15 cellular contexts compared by ENCODE assay signal in genomic region chr22:27749597-27750225, GRCh38. TPM values are rescaled to one million over a fixed set of nuclear protein-coding genes. Genes with fewer than 3 reads are reported as not detected.
DNase-seq lines count a peak whose midpoint lies in the region; ATAC-seq and TF ChIP-seq lines count a peak whose summit lies in the region.
"Had no signal": no experiment of that assay in that cellular context is flagged by ENCODE, and none has a peak within 500 bp of the region (broad histone marks: within the 10 kb centered on the region; RNA-seq: fewer than 3 reads in every experiment).

No MANE protein-coding gene starts in this region.

- H3K4me1 Mint-ChIP-seq in immature natural killer cell, result peaks cover 13 to 22% of the 10 kb centered on the region in 2 donors
- no peaks in the 10 kb centered on the region for H3K4me1 Mint-ChIP-seq in CD4-positive, alpha-beta memory T cell
- H3K4me1 Mint-ChIP-seq: activated naive CD8-positive, alpha-beta T cell treated with anti-CD3 and anti-CD28 coated beads for 36 hours; naive B cell had no signal

- peak overlapping the region; percentile 36 for H3K27ac ChIP-seq in caudate nucleus (ENCODE audit: low read depth, low read length)
- H3K27ac ChIP-seq in CD4-positive, alpha-beta memory T cell (ENCODE audit: low read depth, low read length), result no peak overlapping the region

- POLR2A ChIA-PET in CD4-positive, alpha-beta memory T cell (lab: Charles Lee; ENCODE audit: partially characterized antibody), result no interaction called here

- no peak for TF ChIP-seq CTCF in GM13977 (IDR thresholded peaks at IDR 0.05; ENCODE audit: extremely low read depth, insufficient read depth, missing control alignments)

- H3K27me3 ChIP-seq in H7 (ENCODE audit: control insufficient read depth, insufficient read depth, low read length), result no peaks in the 10 kb centered on the region; the same call in 1 of the 2 replicates
- H3K27me3 ChIP-seq in CD4-positive, alpha-beta memory T cell (ENCODE audit: insufficient read depth, low read length), result no peaks in the 10 kb centered on the region
- H3K27me3 ChIP-seq: foreskin keratinocyte, upper lobe of left lung had no signal

- H3K9me3 ChIP-seq in CD4-positive, alpha-beta memory T cell (ENCODE audit: control insufficient read depth in 1 of 2, low read length in 2 of 2), result no peaks in the 10 kb centered on the region
- H3K9me3 ChIP-seq: upper lobe of left lung had no signal

- ATAC-seq in GM18502 (IDR thresholded peaks at IDR 0.05; ENCODE audit: poor library complexity, unreplicated experiment), result no peak
- ATAC-seq: foreskin keratinocyte had no signal

- DNase-seq in H7 (peak; percentile 71), caudate nucleus (lab: John Stamatoyannopoulos, UW) (peak in 13 of 61 donors; percentile 14 to 51 (median 27)), immature natural killer cell (no peak), smooth muscle cell of the brain vasculature (ENCODE audit: low read depth, low spot score) (peak; percentile 45), SW480 (ENCODE audit: low spot score) (no peak), GM13977 (ENCODE audit: low spot score) (no peak)
- DNase-seq in CD4-positive, alpha-beta memory T cell, result no peak
- DNase-seq: activated CD4-positive, alpha-beta T cell treated with anti-CD3 and anti-CD28 coated beads for 4 hours; activated naive CD8-positive, alpha-beta T cell treated with anti-CD3 and anti-CD28 coated beads for 36 hours; naive B cell; NCI-H1930; stimulated activated CD4-positive, alpha-beta T cell treated with anti-CD3 and anti-CD28 coated beads, Interleukin-4, amount 100 ng/mL, for 24 hours; upper lobe of left lung had no signal

- peak overlapping the region in 2 of 6 donors; percentile 23 to 46 for H3K27ac Mint-ChIP-seq in immature natural killer cell
- no peak overlapping the region for H3K27ac Mint-ChIP-seq in CD4-positive, alpha-beta memory T cell
- H3K27ac Mint-ChIP-seq: activated naive CD8-positive, alpha-beta T cell treated with anti-CD3 and anti-CD28 coated beads for 36 hours had no signal

- no peaks in the 10 kb centered on the region for H3K36me3 ChIP-seq in H7 (replicated peaks; ENCODE audit: control insufficient read depth, insufficient read depth, low read length)
- no peaks in the 10 kb centered on the region for H3K36me3 ChIP-seq in CD4-positive, alpha-beta memory T cell (ENCODE audit: insufficient read depth, low read length)
- H3K36me3 ChIP-seq: upper lobe of left lung had no signal

- intact Hi-C loops in CD4-positive, alpha-beta memory T cell (cut with micrococcal nuclease), result no loop called here

- H3K4me3 ChIP-seq in H7 (ENCODE audit: insufficient read depth, low read depth, low read length), result no peak overlapping the region
- H3K4me3 ChIP-seq in CD4-positive, alpha-beta memory T cell (ENCODE audit: low read length in 2 of 2), result no peak overlapping the region
- H3K4me3 ChIP-seq: upper lobe of left lung had no signal

- H3K9me3 Mint-ChIP-seq in immature natural killer cell, result no peaks in the 10 kb centered on the region
- H3K9me3 Mint-ChIP-seq in CD4-positive, alpha-beta memory T cell, result no peaks in the 10 kb centered on the region
- H3K9me3 Mint-ChIP-seq: activated naive CD8-positive, alpha-beta T cell treated with anti-CD3 and anti-CD28 coated beads for 36 hours had no signal

- no peaks in the 10 kb centered on the region for H3K4me1 ChIP-seq in CD4-positive, alpha-beta memory T cell (ENCODE audit: insufficient read depth, low read length)

- CTCF ChIA-PET in CD4-positive, alpha-beta memory T cell (lab: Charles Lee; ENCODE audit: partially characterized antibody), result no interaction called here

- in situ Hi-C loops in GM13977 (cut with MboI; ENCODE audit: low pct_unique_long_range_greater_than_20kb, low sequenced_read_pairs, unreplicated experiment), result no loop called here

- H3K27me3 Mint-ChIP-seq in immature natural killer cell (ENCODE audit: low read depth in 3 of 3), result peaks cover 0 to 16% (median 7%) of the 10 kb centered on the region in 3 donors
- H3K27me3 Mint-ChIP-seq in CD4-positive, alpha-beta memory T cell, result peaks cover 3 to 10% of the 10 kb centered on the region in 2 donors

- no peaks in the 10 kb centered on the region for H3K36me3 Mint-ChIP-seq in immature natural killer cell
- no peaks in the 10 kb centered on the region for H3K36me3 Mint-ChIP-seq in CD4-positive, alpha-beta memory T cell
- H3K36me3 Mint-ChIP-seq: activated naive CD8-positive, alpha-beta T cell treated with anti-CD3 and anti-CD28 coated beads for 36 hours; naive B cell had no signal

- H3K4me3 Mint-ChIP-seq in immature natural killer cell, result peak overlapping the region in 3 of 5 donors; percentile 33 to 63 (median 36)
- H3K4me3 Mint-ChIP-seq in CD4-positive, alpha-beta memory T cell, result no peak overlapping the region
- H3K4me3 Mint-ChIP-seq: activated naive CD8-positive, alpha-beta T cell treated with anti-CD3 and anti-CD28 coated beads for 36 hours; naive B cell had no signal

RNA-seq across cellular contexts. Expression of gene MN1, which starts 51.8 kb away (rescaled TPM):
- 22.1 and 26.4 TPM in 2 replicates for total RNA-seq in H7 (2014; rRNA removed; shearing (Covaris generic))
- under 1 TPM in 2 of 3 donors, not detected in 1; 0.03 to 0.14 TPM for polyA plus RNA-seq in immature natural killer cell
- under 1 TPM; 0.35 to 0.58 TPM for total RNA-seq in CD4-positive, alpha-beta memory T cell
- under 1 TPM in 1 of 2 donors, not detected in 1; 0.02 TPM for polyA plus RNA-seq in CD4-positive, alpha-beta memory T cell

Comparison
In these comparisons a context has a peak if more than half of its experiments do, and no peak if none do; other contexts are left out.
1. DNase-seq: peak in H7 (single experiment) and smooth muscle cell of the brain vasculature (single experiment); none in immature natural killer cell (0 of 3), SW480 (single experiment), GM13977 (single experiment) and CD4-positive, alpha-beta memory T cell (0 of 5).
2. H3K4me3 Mint-ChIP-seq: peak in immature natural killer cell (3 of 5); none in CD4-positive, alpha-beta memory T cell (0 of 8).
3. RNA of gene MN1, which starts 51.8 kb away (total RNA-seq): 22.1 to 26.4 TPM in H7; 0.35 to 0.58 TPM in CD4-positive, alpha-beta memory T cell; every median in the first group is over 10 times any median in the second.